ENCODE assay signal across 22 cellular contexts in genomic region chr5:4661851-4662250, GRCh38.
DNase-seq lines count a peak whose midpoint lies in the region; ATAC-seq, FAIRE-seq and TF ChIP-seq lines count a peak whose summit lies in the region.
"Had no signal": no experiment of that assay in that cellular context is flagged by ENCODE, and none has a peak within 500 bp of the region (broad histone marks: within the 10 kb centered on the region; RNA-seq: fewer than 3 reads in every experiment).

No MANE protein-coding gene starts in this region.

- ATAC-seq in SK-N-SH treated with all-trans-retinoic acid at 6 μM for 48 hours: no peak
- ATAC-seq in left cardiac atrium: no peak

- no peak for FAIRE-seq in astrocyte (lab: Jason Lieb, UNC)

- H3K4me3 ChIP-seq in SK-N-SH (ENCODE audit: low read depth in 2 of 2, low read length in 1 of 2): peak overlapping the region in 1 of 2 experiments; percentile 39; a peak in 2 of 4 replicates
- H3K4me3 ChIP-seq in astrocyte (ENCODE audit: insufficient read depth, low read depth, low read length): no peak overlapping the region

- H3K4me1 ChIP-seq in SK-N-SH (ENCODE audit: control insufficient read depth in 1 of 2, insufficient read depth in 2 of 2, low read depth in 1 of 2, low read length in 1 of 2) (no peaks in the 10 kb centered on the region), astrocyte (ENCODE audit: insufficient read depth, low read length) (peaks cover 12% of the 10 kb centered on the region)

- H2AFZ ChIP-seq in SK-N-SH (ENCODE audit: low read depth): peak overlapping the region; percentile 84
- H2AFZ ChIP-seq in astrocyte (ENCODE audit: low read depth, low read length): peak overlapping the region; percentile 44

- H3K4me1 Mint-ChIP-seq in astrocyte (ENCODE audit: low read depth, unreplicated experiment) (peaks cover 5% of the 10 kb centered on the region), glutamatergic neuron (ENCODE audit: low read depth, unreplicated experiment) (peaks cover 56% of the 10 kb centered on the region)

- DNase-seq in SK-N-SH (no peak), astrocyte (ENCODE audit: low read depth) (peak; percentile 77), glutamatergic neuron (no peak), MV-4-11 (lab: John Stamatoyannopoulos, UW) (no peak), amniotic stem cell (lab: John Stamatoyannopoulos, UW) (no peak), left cardiac atrium (no peak), KG1 (lab: John Stamatoyannopoulos, UW) (no peak)
- DNase-seq: 8988T; Calu3; CD8-positive, alpha-beta memory T cell; DMS53; EL; GF-D8; H7; Kasumi-1; NCI-H1694 treated with DMSO at 0.1 percent for 48 hours; NCI-H446; NCI-H526 treated with DMSO at 0.1 percent for 48 hours; RPMI8226; SHP77 had no signal

- H3K9me3 Mint-ChIP-seq in astrocyte (ENCODE audit: unreplicated experiment) (no peaks in the 10 kb centered on the region), glutamatergic neuron (ENCODE audit: unreplicated experiment) (peaks cover 12% of the 10 kb centered on the region)

- H3K27me3 ChIP-seq in SK-N-SH (ENCODE audit: insufficient read depth) (no peaks in the 10 kb centered on the region), astrocyte (ENCODE audit: insufficient read depth, low read length) (no peaks in the 10 kb centered on the region)

- TF ChIP-seq RAD21 in SK-N-SH (IDR thresholded peaks at IDR 0.05; ENCODE audit: low read length): no peak

- TF ChIP-seq CTCF in SK-N-SH (IDR thresholded peaks at IDR 0.05): no peak
- TF ChIP-seq CTCF in astrocyte (IDR thresholded peaks at IDR 0.05; ENCODE audit: insufficient read depth, low read depth, low read length): no peak
- TF ChIP-seq CTCF in glutamatergic neuron (IDR thresholded peaks at IDR 0.05; ENCODE audit: partially characterized antibody, unreplicated experiment): no peak

- H3K9me2 ChIP-seq in SK-N-SH: no peaks in the 10 kb centered on the region

- no peaks in the 10 kb centered on the region for H3K36me3 Mint-ChIP-seq in astrocyte (ENCODE audit: low read depth, unreplicated experiment)
- H3K36me3 Mint-ChIP-seq in glutamatergic neuron (ENCODE audit: unreplicated experiment): peaks cover 8% of the 10 kb centered on the region
- H3K36me3 Mint-ChIP-seq: CD8-positive, alpha-beta memory T cell had no signal

- H3K27ac Mint-ChIP-seq in astrocyte (ENCODE audit: unreplicated experiment) (no peak overlapping the region), glutamatergic neuron (ENCODE audit: unreplicated experiment) (peak overlapping the region; percentile 96)
- H3K27ac Mint-ChIP-seq: CD8-positive, alpha-beta memory T cell had no signal

- peak overlapping the region; percentile 58 for H3K4me2 ChIP-seq in SK-N-SH
- peak overlapping the region; percentile 77 for H3K4me2 ChIP-seq in astrocyte (ENCODE audit: low read length)

- no peak for TF ChIP-seq EP300 in SK-N-SH (IDR thresholded peaks at IDR 0.05; ENCODE audit: borderline replicate concordance in 1 of 2, low read depth in 1 of 2, low read length in 1 of 2)

- peak overlapping the region in 1 of 2 experiments; percentile 36; a peak in 2 of 4 replicates for H3K27ac ChIP-seq in SK-N-SH (ENCODE audit: low read depth in 2 of 2, low read length in 1 of 2)
- peak overlapping the region; percentile 69 for H3K27ac ChIP-seq in astrocyte (ENCODE audit: low read depth, low read length)
- H3K27ac ChIP-seq: C4-2B had no signal

- H3K9ac ChIP-seq in SK-N-SH: 0 out of 2 replicates have a peak overlapping the region, but pooled peaks have one; percentile 17
- peak overlapping the region; percentile 56 for H3K9ac ChIP-seq in astrocyte (ENCODE audit: low read length)

- intact Hi-C loops in left cardiac atrium (cut with DNase I): no loop called here

- no peaks in the 10 kb centered on the region for H3K9me3 ChIP-seq in SK-N-SH
- no peaks in the 10 kb centered on the region for H3K9me3 ChIP-seq in astrocyte (ENCODE audit: insufficient read depth, low read depth, low read length)

- H3K79me2 ChIP-seq in SK-N-SH (ENCODE audit: insufficient read depth) (no peaks in the 10 kb centered on the region), astrocyte (ENCODE audit: insufficient read depth, low read length) (no peaks in the 10 kb centered on the region)

- H4K20me1 ChIP-seq in SK-N-SH (ENCODE audit: insufficient read depth): no peaks in the 10 kb centered on the region
- H4K20me1 ChIP-seq in astrocyte (ENCODE audit: insufficient read depth, low read length): no peaks in the 10 kb centered on the region

- WGBS in SK-N-SH (ENCODE audit: low lambda C conversion rate): 2% methylated on average over 7 of the region's 7 CpGs

- CTCF ChIA-PET in SK-N-SH (lab: Yijun Ruan, JAX): no interaction called here

- H3K4me3 Mint-ChIP-seq in astrocyte (ENCODE audit: unreplicated experiment) (no peak overlapping the region), glutamatergic neuron (ENCODE audit: unreplicated experiment) (peak overlapping the region; percentile 64)
- H3K4me3 Mint-ChIP-seq: CD8-positive, alpha-beta memory T cell had no signal

- H3K36me3 ChIP-seq in SK-N-SH (replicated peaks in 1 of 2; ENCODE audit: control insufficient read depth in 1 of 2, insufficient read depth in 2 of 2, low read length in 1 of 2): no peaks in the 10 kb centered on the region
- H3K36me3 ChIP-seq in astrocyte (ENCODE audit: insufficient read depth, low read length): no peaks in the 10 kb centered on the region

- POLR2A ChIA-PET in SK-N-SH (lab: Yijun Ruan, JAX): no interaction called here

- H3F3A ChIP-seq in SK-N-SH (replicated peaks; ENCODE audit: insufficient read depth): no peaks in the 10 kb centered on the region

- H3K27me3 Mint-ChIP-seq in astrocyte (ENCODE audit: low read depth, unreplicated experiment) (no peaks in the 10 kb centered on the region), glutamatergic neuron (ENCODE audit: unreplicated experiment) (peaks cover 4% of the 10 kb centered on the region)
- H3K27me3 Mint-ChIP-seq: CD8-positive, alpha-beta memory T cell had no signal

TF ChIP-seq in SK-N-SH, 30 proteins besides CTCF, POLR2A, EP300 and RAD21:
- TF ChIP-seq SMC3 (IDR thresholded peaks at IDR 0.05; ENCODE audit: low read depth, low read length): no peak
- TF ChIP-seq, protein P1, sequence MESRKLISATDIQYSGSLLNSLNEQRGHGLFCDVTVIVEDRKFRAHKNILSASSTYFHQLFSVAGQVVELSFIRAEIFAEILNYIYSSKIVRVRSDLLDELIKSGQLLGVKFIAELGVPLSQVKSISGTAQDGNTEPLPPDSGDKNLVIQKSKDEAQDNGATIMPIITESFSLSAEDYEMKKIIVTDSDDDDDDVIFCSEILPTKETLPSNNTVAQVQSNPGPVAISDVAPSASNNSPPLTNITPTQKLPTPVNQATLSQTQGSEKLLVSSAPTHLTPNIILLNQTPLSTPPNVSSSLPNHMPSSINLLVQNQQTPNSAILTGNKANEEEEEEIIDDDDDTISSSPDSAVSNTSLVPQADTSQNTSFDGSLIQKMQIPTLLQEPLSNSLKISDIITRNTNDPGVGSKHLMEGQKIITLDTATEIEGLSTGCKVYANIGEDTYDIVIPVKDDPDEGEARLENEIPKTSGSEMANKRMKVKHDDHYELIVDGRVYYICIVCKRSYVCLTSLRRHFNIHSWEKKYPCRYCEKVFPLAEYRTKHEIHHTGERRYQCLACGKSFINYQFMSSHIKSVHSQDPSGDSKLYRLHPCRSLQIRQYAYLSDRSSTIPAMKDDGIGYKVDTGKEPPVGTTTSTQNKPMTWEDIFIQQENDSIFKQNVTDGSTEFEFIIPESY (IDR thresholded peaks at IDR 0.05; ENCODE audit: borderline replicate concordance, low read depth): no peak
- no peak for TF ChIP-seq RXRA (IDR thresholded peaks at IDR 0.05; ENCODE audit: borderline replicate concordance, low read depth)

TF ChIP-seq in SK-N-SH treated with all-trans-retinoic acid at 6 μM for 48 hours, 23 proteins besides CTCF, POLR2A, EP300 and RAD21:
- TF ChIP-seq ZNF565 (CRISPR knock-in tag; conservative IDR thresholded peaks at IDR 0.05; ENCODE audit: low read depth) (no peak), BACH2 (CRISPR knock-in tag; IDR thresholded peaks at IDR 0.05; ENCODE audit: borderline replicate concordance) (no peak)
